10 cellular contexts compared by ENCODE assay signal in genomic region chr5:149320791-149321330, GRCh38. TPM values are rescaled to one million over a fixed set of nuclear protein-coding genes. Genes with fewer than 3 reads are reported as not detected.
DNase-seq lines count a peak whose midpoint lies in the region; ATAC-seq and TF ChIP-seq lines count a peak whose summit lies in the region.
"Had no signal": no experiment of that assay in that cellular context is flagged by ENCODE, and none has a peak within 500 bp of the region (broad histone marks: within the 10 kb centered on the region; RNA-seq: fewer than 3 reads in every experiment).

No MANE protein-coding gene starts in this region.

- H3K23me2 ChIP-seq in H9 (ENCODE audit: insufficient read length, low read depth, low read length, poor library complexity, severe bottlenecking): peaks cover 3% of the 10 kb centered on the region

- peaks cover 6 to 11% of the 10 kb centered on the region in 2 experiments for H3K4me1 Mint-ChIP-seq in H9

- peak in 1 of 2 donors; percentile 31 for TF ChIP-seq EP300 in tibial nerve (IDR thresholded peaks at IDR 0.05)

- no peak overlapping the region for H2BK120ac ChIP-seq in H9 (ENCODE audit: low read depth, low read length, poor library complexity, severe bottlenecking)

- H3K14ac ChIP-seq in H9 (ENCODE audit: insufficient read depth, low read length): no peak overlapping the region

- H3K79me1 ChIP-seq in H9 (ENCODE audit: insufficient read depth, low read depth, low read length, poor library complexity, severe bottlenecking): no peaks in the 10 kb centered on the region

- H3K56ac ChIP-seq in H9 (ENCODE audit: insufficient read length, low read depth, low read length): no peak overlapping the region

- H2AFZ ChIP-seq in H9 (ENCODE audit: low read length) (peak overlapping the region; percentile 12), Karpas-422 (ENCODE audit: low read length) (no peak overlapping the region)

- TF ChIP-seq POLR2A in tibial nerve (IDR thresholded peaks at IDR 0.05): no peak

- no peak overlapping the region for H2BK5ac ChIP-seq in H9 (ENCODE audit: insufficient read length, low read length)

- H3K4me1 ChIP-seq in H9 (ENCODE audit: insufficient read depth, low read length): no peaks in the 10 kb centered on the region
- peaks cover 0 to 10% (median 3%) of the 10 kb centered on the region in 4 donors for H3K4me1 ChIP-seq in liver (ENCODE audit: control insufficient read depth in 4 of 4, insufficient read depth in 4 of 4, low read length in 3 of 4)
- peaks cover 0 to 17% (median 10%) of the 10 kb centered on the region in 4 donors for H3K4me1 ChIP-seq in tibial nerve
- H3K4me1 ChIP-seq in Karpas-422 (ENCODE audit: low read length): no peaks in the 10 kb centered on the region

- no peaks in the 10 kb centered on the region for H3K36me3 Mint-ChIP-seq in H9 (ENCODE audit: insufficient read depth in 1 of 3, low read depth in 3 of 3)
- H3K36me3 Mint-ChIP-seq: natural killer cell treated with Interleukin-12 subunit alpha and Interleukin-12 subunit beta and Interleukin-15 and Interleukin-18, amount 100 ng/mL, for 72 hours had no signal

- no peak overlapping the region for H3T11ph ChIP-seq in H9 (ENCODE audit: low read length)

- no peak overlapping the region for H2BK12ac ChIP-seq in H9 (ENCODE audit: insufficient read length, low read depth, low read length)

- H3K4me3 ChIP-seq in liver (ENCODE audit: low read depth in 1 of 3, low read length in 3 of 3) (no peak overlapping the region), tibial nerve (no peak overlapping the region), Karpas-422 (ENCODE audit: low read length) (no peak overlapping the region)

- DNase-seq in H9 (peak; percentile 55), NCI-H69 (lab: John Stamatoyannopoulos, UW) (peak; percentile 95), dedifferentiated amniotic fluid mesenchymal stem cell (ENCODE audit: extremely low spot score) (peak; percentile 87), tibial nerve (ENCODE audit: low spot score in 2 of 2) (peak; percentile 65 to 72), Karpas-422 (no peak), middle frontal gyrus (ENCODE audit: extremely low spot score, low spot score) (no peak)

- H3K27me3 Mint-ChIP-seq in H9 (ENCODE audit: low read depth): no peaks in the 10 kb centered on the region; the same call in 1 of the 2 replicates
- H3K27me3 Mint-ChIP-seq: natural killer cell treated with Interleukin-12 subunit alpha and Interleukin-12 subunit beta and Interleukin-15 and Interleukin-18, amount 100 ng/mL, for 72 hours had no signal

- WGBS in H9 (ENCODE audit: extremely low coverage, insufficient read length, low lambda C conversion rate): no CpG with 5 or more reads among the region's 4 CpGs
- 26% methylated on average over 4 of the region's 4 CpGs for WGBS in liver
- 32 to 40% methylated on average over 4 of the region's 4 CpGs for WGBS in tibial nerve, 2 donors

- no peaks in the 10 kb centered on the region for H3K36me3 ChIP-seq in liver (ENCODE audit: control insufficient read depth in 4 of 4, insufficient read depth in 3 of 4, low read depth in 1 of 4, low read length in 3 of 4)
- H3K36me3 ChIP-seq in tibial nerve: peaks cover 0 to 69% (median 0%) of the 10 kb centered on the region in 3 donors
- no peaks in the 10 kb centered on the region for H3K36me3 ChIP-seq in Karpas-422 (ENCODE audit: insufficient read depth, low read length)

- no peak overlapping the region for H3K18ac ChIP-seq in H9 (ENCODE audit: insufficient read length, low read depth, low read length)

- H3K79me2 ChIP-seq in H9 (ENCODE audit: insufficient read depth, low read length) (no peaks in the 10 kb centered on the region), Karpas-422 (ENCODE audit: low read length) (no peaks in the 10 kb centered on the region)

- H3K27me3 ChIP-seq in H9 (ENCODE audit: insufficient read depth, low read length) (no peaks in the 10 kb centered on the region), liver (ENCODE audit: control insufficient read depth in 4 of 4, insufficient read depth in 4 of 4, low read length in 3 of 4) (no peaks in the 10 kb centered on the region), tibial nerve (no peaks in the 10 kb centered on the region), Karpas-422 (ENCODE audit: low read length) (no peaks in the 10 kb centered on the region)

- H2BK15ac ChIP-seq in H9 (ENCODE audit: low read depth, low read length): no peak overlapping the region

- H4K8ac ChIP-seq in H9 (replicated peaks; ENCODE audit: insufficient read length, low read depth, low read length): no peak overlapping the region

- H3K27ac ChIP-seq in H9 (ENCODE audit: insufficient read length, low read depth, low read length) (no peak overlapping the region), liver (ENCODE audit: low read depth in 1 of 2, low read length in 2 of 2) (peak overlapping the region in 1 of 2 donors; percentile 36), tibial nerve (peak overlapping the region in 3 of 4 donors; percentile 51 to 82 (median 67)), Karpas-422 (ENCODE audit: low read length) (no peak overlapping the region)
- H3K27ac ChIP-seq: KMS-11 had no signal

- H3K9me2 ChIP-seq in Karpas-422 (replicated peaks; ENCODE audit: insufficient read depth, low read length): no peaks in the 10 kb centered on the region

- H3K4me3 Mint-ChIP-seq in H9: no peak overlapping the region
- H3K4me3 Mint-ChIP-seq: natural killer cell treated with Interleukin-12 subunit alpha and Interleukin-12 subunit beta and Interleukin-15 and Interleukin-18, amount 100 ng/mL, for 72 hours had no signal

- no peak overlapping the region for H3K23ac ChIP-seq in H9 (ENCODE audit: insufficient read length, low read depth, low read length)

- no peak overlapping the region for H3K9ac ChIP-seq in H9 (ENCODE audit: extremely low read depth, insufficient read length, low read length)
- no peak overlapping the region for H3K9ac ChIP-seq in liver (ENCODE audit: low read depth in 1 of 2, low read length in 2 of 2)
- no peak overlapping the region for H3K9ac ChIP-seq in Karpas-422 (ENCODE audit: low read length)
- H3K9ac ChIP-seq: KMS-11 had no signal

- H3K9me3 Mint-ChIP-seq in H9: no peaks in the 10 kb centered on the region
- H3K9me3 Mint-ChIP-seq: natural killer cell treated with Interleukin-12 subunit alpha and Interleukin-12 subunit beta and Interleukin-15 and Interleukin-18, amount 100 ng/mL, for 72 hours had no signal

- no peak overlapping the region for H3K4ac ChIP-seq in H9 (ENCODE audit: low read depth, low read length)

- H3K27ac Mint-ChIP-seq in H9: no peak overlapping the region
- H3K27ac Mint-ChIP-seq: natural killer cell treated with Interleukin-12 subunit alpha and Interleukin-12 subunit beta and Interleukin-15 and Interleukin-18, amount 100 ng/mL, for 72 hours had no signal

- no peak for ATAC-seq in HG03175 (IDR thresholded peaks at IDR 0.05; ENCODE audit: unreplicated experiment)

- H4K5ac ChIP-seq in H9 (ENCODE audit: insufficient read length, low read depth, low read length): no peak overlapping the region

- TF ChIP-seq RAD21 in liver (IDR thresholded peaks at IDR 0.05): peak; percentile 6 to 49

- no peak overlapping the region for H2AK5ac ChIP-seq in H9 (ENCODE audit: insufficient read length, low read length)

- H4K91ac ChIP-seq in H9 (ENCODE audit: insufficient read length, low read depth, low read length): peak overlapping the region; percentile 41

- H3K4me2 ChIP-seq in H9 (ENCODE audit: insufficient read depth, insufficient read length, low read length) (no peak overlapping the region), Karpas-422 (ENCODE audit: low read depth, low read length, poor library complexity, severe bottlenecking) (no peak overlapping the region)
- H3K4me2 ChIP-seq: KMS-11 had no signal

- H3K9me3 ChIP-seq in H9 (ENCODE audit: control insufficient read depth, low read depth, low read length) (no peaks in the 10 kb centered on the region), liver (ENCODE audit: control insufficient read depth in 4 of 4, low read length in 3 of 4) (no peaks in the 10 kb centered on the region), tibial nerve (no peaks in the 10 kb centered on the region), Karpas-422 (ENCODE audit: low read length) (no peaks in the 10 kb centered on the region)

- H4K20me1 ChIP-seq in H9 (ENCODE audit: control insufficient read depth, insufficient read depth, insufficient read length) (no peaks in the 10 kb centered on the region), Karpas-422 (ENCODE audit: insufficient read depth, low read depth, low read length) (no peaks in the 10 kb centered on the region)

- TF ChIP-seq CTCF in H9 (conservative IDR thresholded peaks at IDR 0.05) (no peak), liver (IDR thresholded peaks at IDR 0.05; ENCODE audit: low read depth, low read length, missing input control) (no peak), tibial nerve (IDR thresholded peaks at IDR 0.05) (no peak)

- no peak overlapping the region for H2BK20ac ChIP-seq in H9 (ENCODE audit: low read depth, low read length, poor library complexity, severe bottlenecking)

RNA-seq across cellular contexts. Expression of gene GRPEL2, which starts 24.4 kb away (rescaled TPM):
- total RNA-seq in H9 (2021): 44.4 and 47.3 TPM in 2 replicates
- total RNA-seq in liver: 1 to 10 TPM; 6.5 to 9.5 TPM
- 1 to 10 TPM; 2.5 to 3.0 TPM for polyA plus RNA-seq in liver
- 10 to 100 TPM in 2 of 4 donors, 1 to 10 TPM in 2; 6.5 to 13.5 (median 10.3) TPM for total RNA-seq in tibial nerve
- 16.3 and 22.0 TPM in 2 replicates for total RNA-seq in Karpas-422 (2014; rRNA removed; shearing (Covaris generic); ENCODE audit: low replicate concordance)

RNA-seq across cellular contexts. Expression of gene PCYOX1L, which starts 37.0 kb away (rescaled TPM):
- 15.3 and 16.5 TPM in 2 replicates for total RNA-seq in H9 (2021)
- 1 to 10 TPM; 1.1 to 4.4 TPM for total RNA-seq in liver
- polyA plus RNA-seq in liver: 1 to 10 TPM in 1 of 2 donors, under 1 TPM in 1; 0.47 to 1.2 TPM
- 1 to 10 TPM; 5.0 to 8.2 (median 6.7) TPM for total RNA-seq in tibial nerve
- total RNA-seq in Karpas-422 (2014; rRNA removed; shearing (Covaris generic); ENCODE audit: low replicate concordance): 18.4 and 51.6 TPM in 2 replicates

RNA-seq across cellular contexts. Expression of gene AFAP1L1, which starts 49.2 kb away (rescaled TPM):
- total RNA-seq in H9 (2021): 1.8 and 2.0 TPM in 2 replicates
- total RNA-seq in liver: 10 to 100 TPM in 1 of 2 donors, 1 to 10 TPM in 1; 5.2 to 11.6 TPM
- 1 to 10 TPM; 2.1 to 2.8 TPM for polyA plus RNA-seq in liver
- total RNA-seq in tibial nerve: 10 to 100 TPM; 40.8 to 93.5 (median 91.6) TPM
- total RNA-seq in Karpas-422 (2014; rRNA removed; shearing (Covaris generic); ENCODE audit: low replicate concordance): 1.6 TPM in 1 of 2 replicates, not detected in the other

RNA-seq across cellular contexts. Expression of gene IL17B, which starts 58.2 kb away (rescaled TPM):
- total RNA-seq in H9 (2021) (not detected in 2 replicates), liver (not detected), tibial nerve (100 to 1,000 TPM in 1 of 4 donors, 10 to 100 TPM in 3; 22.8 to 109 (median 80.7) TPM)
- not detected for polyA plus RNA-seq in liver
- total RNA-seq in Karpas-422 (2014; rRNA removed; shearing (Covaris generic); ENCODE audit: low replicate concordance): not detected in 2 replicates
- total RNA-seq: natural killer cell treated with Interleukin-12 subunit alpha and Interleukin-12 subunit beta and Interleukin-15 and Interleukin-18, amount 100 ng/mL, for 72 hours had no signal

Comparison
In these comparisons a context has a peak if more than half of its experiments do, and no peak if none do; other contexts are left out.
1. DNase-seq: peak in H9 (single experiment), NCI-H69 (single experiment), dedifferentiated amniotic fluid mesenchymal stem cell (single experiment) and tibial nerve (2 of 2); none in Karpas-422 (single experiment) and middle frontal gyrus (single experiment).
2. H3K27ac ChIP-seq: peak in tibial nerve (3 of 4); none in H9 (single experiment) and Karpas-422 (single experiment).